Comparison of ENCODE assay signal across 6 cellular contexts in the genomic region with DNA sequence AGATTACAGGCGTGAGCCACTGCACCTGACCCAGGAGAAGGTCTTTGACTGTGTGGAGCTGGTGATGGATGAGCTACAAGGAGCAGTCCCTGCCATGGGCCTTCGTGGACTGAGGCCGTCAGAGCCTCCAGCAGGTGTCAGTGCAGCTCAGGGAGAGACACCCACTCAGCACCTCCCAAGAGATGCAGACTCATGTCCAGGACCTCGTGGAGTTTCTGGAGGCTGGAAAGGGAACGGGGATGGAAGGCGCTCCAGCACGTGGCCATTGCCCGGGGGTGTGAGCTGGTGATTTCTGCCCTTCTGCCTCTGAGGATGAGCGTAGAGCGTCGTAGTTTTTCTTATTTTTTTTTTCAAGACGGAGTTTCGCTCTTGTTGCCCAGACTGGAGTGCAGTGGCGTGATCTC. TPM values are rescaled to one million over a fixed set of nuclear protein-coding genes. Genes with fewer than 3 reads are reported as not detected.
A peak's percentile ranks its signal among the peaks of the same experiment; 100 is the strongest.
DNase-seq lines count a peak whose midpoint lies in the region; ATAC-seq, FAIRE-seq and TF ChIP-seq lines count a peak whose summit lies in the region.

No MANE protein-coding gene starts in this region.

- WGBS in H1 (ENCODE audit: extremely low coverage in 1 of 2, insufficient coverage in 1 of 2, insufficient read length in 1 of 2, insufficient replicate concordance in 2 of 2, low coverage in 1 of 2, low lambda C conversion rate in 2 of 2, missing lambda C conversion rate in 1 of 2), 2 experiments, result 64% methylated on average over 14 of the region's 14 CpGs; no CpG with 5 or more reads in 1 of the 2 experiments

- no peak overlapping the region for H2BK20ac ChIP-seq in H1 (ENCODE audit: low read length)

- H3K9ac ChIP-seq in H1 (replicated peaks in 1 of 4; ENCODE audit: extremely low read depth in 1 of 4, low read depth in 3 of 4, low read length in 3 of 4), result no peak overlapping the region

- CTCF ChIA-PET in H1 (lab: Charles Lee; ENCODE audit: partially characterized antibody), result interaction anchor here (0.6 to 3.0 kb wide), 39 partner anchors 10 to 318 kb away, joined by 3 to 21 read pairs (median 4); partner anchors contain the start of genes EXD3, NELFB, NOXA1 and NRARP

- no peak overlapping the region for H2AFZ ChIP-seq in H1 (ENCODE audit: low read length)

- no peak overlapping the region for H3K18ac ChIP-seq in H1 (ENCODE audit: extremely low read depth, low read length)

- H3K23ac ChIP-seq in H1 (ENCODE audit: insufficient read length), result no peak overlapping the region

- no peak for TF ChIP-seq POLR2A in H1 (IDR thresholded peaks at IDR 0.05; ENCODE audit: control extremely low read depth in 1 of 2, low read depth in 2 of 2, low read length in 2 of 2)

- H3K4me2 ChIP-seq in H1 (ENCODE audit: insufficient read depth in 1 of 2, low read depth in 2 of 2, low read length in 2 of 2), result no peak overlapping the region

- peak overlapping the region; percentile 89 for H3K27ac Mint-ChIP-seq in stimulated activated memory B cell treated with anti-CD40 and anti-IgM and Interleukin-4, amounts not matched to agents 10 μg/mL and 1 μg/mL and 100 μg/mL, for 72 hours

- H3K9me3 Mint-ChIP-seq in stimulated activated memory B cell treated with anti-CD40 and anti-IgM and Interleukin-4, amounts not matched to agents 10 μg/mL and 1 μg/mL and 100 μg/mL, for 72 hours, result peaks cover 3% of the 10 kb centered on the region

- TF ChIP-seq CTCF in GM10266 (IDR thresholded peaks at IDR 0.05; ENCODE audit: control insufficient read depth, insufficient read depth, low read depth, missing control alignments) (peak; percentile 41), H1 (IDR thresholded peaks at IDR 0.05; ENCODE audit: control extremely low read depth in 1 of 3, insufficient read depth in 1 of 3, low read depth in 1 of 3, low read length in 3 of 3) (peak; percentile 82 to 87 (median 84))

- ATAC-seq in stimulated activated memory B cell treated with anti-CD40 and anti-IgM and Interleukin-4, amounts not matched to agents 10 μg/mL and 1 μg/mL and 100 μg/mL, for 72 hours, result peak; percentile 42
- ATAC-seq in GM18907 (IDR thresholded peaks at IDR 0.05; ENCODE audit: unreplicated experiment), result no peak

- TF ChIP-seq RAD21 in H1 (IDR thresholded peaks at IDR 0.05 in 1 of 2, conservative IDR thresholded peaks at IDR 0.05 in 1 of 2; ENCODE audit: low read depth in 2 of 2, low read length in 2 of 2), result peak; percentile 91 to 92

- no peak for TF ChIP-seq EP300 in H1 (IDR thresholded peaks at IDR 0.05; ENCODE audit: borderline replicate concordance in 1 of 2, low read depth in 2 of 2, low read length in 2 of 2)

- H2BK120ac ChIP-seq in H1 (replicated peaks; ENCODE audit: low read depth, low read length), result no peak overlapping the region

- no peak overlapping the region for H3K4me3 ChIP-seq in H1 (ENCODE audit: extremely low read depth in 1 of 4, insufficient read depth in 2 of 4, low read depth in 3 of 4, low read length in 4 of 4)

- no peaks in the 10 kb centered on the region for H3K36me3 ChIP-seq in H1 (ENCODE audit: control insufficient read depth in 2 of 4, insufficient read depth in 4 of 4, low read length in 3 of 4)

- peaks cover 0 to under 1% (median 0%) of the 10 kb centered on the region in 4 experiments; a peak in 1 of 7 replicates for H3K4me1 ChIP-seq in H1 (replicated peaks in 1 of 4; ENCODE audit: control insufficient read depth in 3 of 4, insufficient read depth in 4 of 4, low read length in 3 of 4)

- peak overlapping the region; percentile 28 for H4K8ac ChIP-seq in H1 (ENCODE audit: extremely low read depth, insufficient read depth, low read length)

- no peaks in the 10 kb centered on the region for H3K36me3 Mint-ChIP-seq in stimulated activated memory B cell treated with anti-CD40 and anti-IgM and Interleukin-4, amounts not matched to agents 10 μg/mL and 1 μg/mL and 100 μg/mL, for 72 hours

- no peak overlapping the region for H2BK5ac ChIP-seq in H1 (ENCODE audit: low read depth, low read length)

- no peak overlapping the region for H2AK5ac ChIP-seq in H1 (ENCODE audit: low read depth, low read length)

- no peak for FAIRE-seq in H1 (lab: Jason Lieb, UNC)

- no peaks in the 10 kb centered on the region; a peak in 2 of 7 replicates for H3K27me3 ChIP-seq in H1 (replicated peaks in 1 of 4; ENCODE audit: control insufficient read depth in 3 of 4, extremely low read depth in 1 of 4, insufficient read depth in 3 of 4, low read length in 3 of 4)

- no peaks in the 10 kb centered on the region; the same call in 1 of the 2 replicates for H3K23me2 ChIP-seq in H1 (ENCODE audit: low read depth, low read length)

- H3K79me2 ChIP-seq in H1 (ENCODE audit: control insufficient read depth in 1 of 2, insufficient read depth in 2 of 2, low read length in 2 of 2), result no peaks in the 10 kb centered on the region

- no peaks in the 10 kb centered on the region for H3K27me3 Mint-ChIP-seq in stimulated activated memory B cell treated with anti-CD40 and anti-IgM and Interleukin-4, amounts not matched to agents 10 μg/mL and 1 μg/mL and 100 μg/mL, for 72 hours

- no peak overlapping the region for H4K5ac ChIP-seq in H1 (ENCODE audit: insufficient read length, low read depth, low read length)

- peak overlapping the region; percentile 15 for H3K4me3 Mint-ChIP-seq in stimulated activated memory B cell treated with anti-CD40 and anti-IgM and Interleukin-4, amounts not matched to agents 10 μg/mL and 1 μg/mL and 100 μg/mL, for 72 hours

- no peaks in the 10 kb centered on the region; the same call in 1 of the 2 replicates for H3K79me1 ChIP-seq in H1 (ENCODE audit: low read depth, low read length)

- DNase-seq in GM10266 (ENCODE audit: extremely low spot score) (peak; percentile 61), NCI-H2196 treated with DMSO at 0.1 percent for 48 hours (lab: John Stamatoyannopoulos, UW; ENCODE audit: unreplicated experiment) (peak; percentile 44), H1 (ENCODE audit: low read depth in 1 of 2, low spot score in 2 of 2) (peak in 1 of 2 experiments; percentile 68), posterior vena cava (ENCODE audit: low spot score) (no peak)

- H3K14ac ChIP-seq in H1 (ENCODE audit: insufficient read length), result no peak overlapping the region

- H3K4me1 Mint-ChIP-seq in stimulated activated memory B cell treated with anti-CD40 and anti-IgM and Interleukin-4, amounts not matched to agents 10 μg/mL and 1 μg/mL and 100 μg/mL, for 72 hours, result peaks cover 26% of the 10 kb centered on the region

- no peak overlapping the region for H3K56ac ChIP-seq in H1 (replicated peaks; ENCODE audit: insufficient read length, low read depth, low read length)

- H3K4ac ChIP-seq in H1 (replicated peaks; ENCODE audit: insufficient read length, low read depth, low read length), result no peak overlapping the region

- intact Hi-C loops in posterior vena cava (cut with DNase I), result no loop called here

- no peak overlapping the region for H2BK15ac ChIP-seq in H1 (ENCODE audit: low read length)

- no peak overlapping the region for H2BK12ac ChIP-seq in H1 (ENCODE audit: low read depth, low read length)

- H3K9me3 ChIP-seq in H1 (ENCODE audit: insufficient read depth in 2 of 2, low read depth in 1 of 2, low read length in 1 of 2), result no peaks in the 10 kb centered on the region; a peak in 1 of 4 replicates

- no peak overlapping the region for H4K91ac ChIP-seq in H1 (replicated peaks; ENCODE audit: insufficient read length, low read length)

- H4K20me1 ChIP-seq in H1 (replicated peaks in 1 of 2; ENCODE audit: control insufficient read depth in 1 of 2, insufficient read depth in 2 of 2, low read length in 2 of 2), result no peaks in the 10 kb centered on the region

- POLR2A ChIA-PET in H1 (lab: Charles Lee; ENCODE audit: partially characterized antibody), result interaction anchor here (0.5 to 1.6 kb wide), 5 partner anchors 10 to 30 kb away, joined by 3 to 12 read pairs (median 3); partner anchors contain the start of genes NRARP and TOR4A

- no peak overlapping the region for H3K27ac ChIP-seq in H1 (ENCODE audit: low read depth, low read length)

RNA-seq across cellular contexts. Expression of gene TOR4A, which starts 9.5 kb away (rescaled TPM):
- 9.2 and 9.3 TPM in 2 replicates for total RNA-seq in H1 (2021; fragmentation: NEBNext Ultra II Directional; extraction: Animal tissue kit (Norgen Biotek cat#: 25700))
- 8.4 and 11.4 TPM in 2 replicates for polyA plus RNA-seq in H1 (2011; rRNA removed)
- polyA plus RNA-seq in H1 (2011; cell fraction: cytosol; rRNA removed), result 6.6 TPM
- polyA plus RNA-seq in H1 (2011; cell fraction: nucleus; rRNA removed), result 11.1 TPM
- 3.5 to 6.6 TPM (median 5.8 TPM) in 4 replicates for polyA plus RNA-seq in H1 (2012, experiment 1 of 2)
- polyA plus RNA-seq in H1 (2012, experiment 2 of 2), result 5.1 TPM
- polyA plus RNA-seq in H1 (2013, experiment 1 of 2), result 12.1 TPM
- 12.3 TPM for polyA plus RNA-seq in H1 (2013, experiment 2 of 2)
- 2.7 TPM in 2 replicates for polyA minus RNA-seq in H1 (2011; rRNA and poly(A)+ RNA removed)
- polyA minus RNA-seq in H1 (2011; cell fraction: cytosol; rRNA and poly(A)+ RNA removed), result 10.6 TPM
- polyA minus RNA-seq in H1 (2011; cell fraction: nucleus; rRNA and poly(A)+ RNA removed), result 9.7 TPM
- 1 to 10 TPM; 5.3 to 7.0 TPM for total RNA-seq in posterior vena cava

RNA-seq across cellular contexts. Expression of gene NRARP, which starts 15.1 kb away (rescaled TPM):
- 35.4 and 37.2 TPM in 2 replicates for total RNA-seq in H1 (2021; fragmentation: NEBNext Ultra II Directional; extraction: Animal tissue kit (Norgen Biotek cat#: 25700))
- 32.5 and 52.0 TPM in 2 replicates for polyA plus RNA-seq in H1 (2011; rRNA removed)
- polyA plus RNA-seq in H1 (2011; cell fraction: cytosol; rRNA removed), result 27.2 TPM
- 23.8 TPM for polyA plus RNA-seq in H1 (2011; cell fraction: nucleus; rRNA removed)
- 13.6 to 21.0 TPM (median 17.4 TPM) in 4 replicates for polyA plus RNA-seq in H1 (2012, experiment 1 of 2)
- polyA plus RNA-seq in H1 (2012, experiment 2 of 2), result 10.2 TPM
- 18.6 TPM for polyA plus RNA-seq in H1 (2013, experiment 1 of 2)
- polyA plus RNA-seq in H1 (2013, experiment 2 of 2), result 18.9 TPM
- polyA minus RNA-seq in H1 (2011; rRNA and poly(A)+ RNA removed), result 4.4 and 6.2 TPM in 2 replicates
- polyA minus RNA-seq in H1 (2011; cell fraction: cytosol; rRNA and poly(A)+ RNA removed), result 23.5 TPM
- polyA minus RNA-seq in H1 (2011; cell fraction: nucleus; rRNA and poly(A)+ RNA removed), result 36.3 TPM
- total RNA-seq in posterior vena cava, result 1 to 10 TPM; 5.6 to 9.0 TPM

RNA-seq across cellular contexts. Expression of gene NELFB, which starts 31.9 kb away (rescaled TPM):
- 70.8 and 78.0 TPM in 2 replicates for total RNA-seq in H1 (2021; fragmentation: NEBNext Ultra II Directional; extraction: Animal tissue kit (Norgen Biotek cat#: 25700))
- polyA plus RNA-seq in H1 (2011; rRNA removed), result 57.6 and 86.5 TPM in 2 replicates
- polyA plus RNA-seq in H1 (2011; cell fraction: cytosol; rRNA removed), result 76.0 TPM
- 88.6 TPM for polyA plus RNA-seq in H1 (2011; cell fraction: nucleus; rRNA removed)
- 60.2 to 87.1 TPM (median 80.4 TPM) in 4 replicates for polyA plus RNA-seq in H1 (2012, experiment 1 of 2)
- polyA plus RNA-seq in H1 (2012, experiment 2 of 2), result 79.8 TPM
- 37.9 TPM for polyA plus RNA-seq in H1 (2013, experiment 1 of 2)
- polyA plus RNA-seq in H1 (2013, experiment 2 of 2), result 37.5 TPM
- polyA minus RNA-seq in H1 (2011; rRNA and poly(A)+ RNA removed), result 38.7 and 47.9 TPM in 2 replicates
- 49.8 TPM for polyA minus RNA-seq in H1 (2011; cell fraction: cytosol; rRNA and poly(A)+ RNA removed)
- polyA minus RNA-seq in H1 (2011; cell fraction: nucleus; rRNA and poly(A)+ RNA removed), result 27.2 TPM
- 10 to 100 TPM; 33.3 to 36.7 TPM for total RNA-seq in posterior vena cava

RNA-seq across cellular contexts. Expression of gene STPG3, which starts 35.9 kb away (rescaled TPM):
- total RNA-seq in H1 (2021; fragmentation: NEBNext Ultra II Directional; extraction: Animal tissue kit (Norgen Biotek cat#: 25700)), result not detected in 2 replicates
- polyA plus RNA-seq in H1 (2011; rRNA removed), result 0.14 TPM in 1 of 2 replicates, not detected in the other
- not detected for polyA plus RNA-seq in H1 (2011; cell fraction: cytosol; rRNA removed)
- polyA plus RNA-seq in H1 (2011; cell fraction: nucleus; rRNA removed), result 0.43 TPM
- polyA plus RNA-seq in H1 (2012, experiment 1 of 2), result 0.42 to 0.67 TPM (median 0.61 TPM) in 3 of 4 replicates, not detected in the other
- 0.30 TPM for polyA plus RNA-seq in H1 (2012, experiment 2 of 2)
- 0.06 TPM for polyA plus RNA-seq in H1 (2013, experiment 1 of 2)
- polyA plus RNA-seq in H1 (2013, experiment 2 of 2), result not detected
- not detected in 2 replicates for polyA minus RNA-seq in H1 (2011; rRNA and poly(A)+ RNA removed)
- polyA minus RNA-seq in H1 (2011; cell fraction: cytosol; rRNA and poly(A)+ RNA removed), result not detected
- not detected for polyA minus RNA-seq in H1 (2011; cell fraction: nucleus; rRNA and poly(A)+ RNA removed)
- total RNA-seq in posterior vena cava, result not detected

RNA-seq across cellular contexts. Expression of gene TUBB4B, which starts 45.9 kb away (rescaled TPM):
- total RNA-seq in H1 (2021; fragmentation: NEBNext Ultra II Directional; extraction: Animal tissue kit (Norgen Biotek cat#: 25700)), result 307 and 311 TPM in 2 replicates
- 280 and 342 TPM in 2 replicates for polyA plus RNA-seq in H1 (2011; rRNA removed)
- polyA plus RNA-seq in H1 (2011; cell fraction: cytosol; rRNA removed), result 348 TPM
- 340 TPM for polyA plus RNA-seq in H1 (2011; cell fraction: nucleus; rRNA removed)
- polyA plus RNA-seq in H1 (2012, experiment 1 of 2), result 226 to 351 TPM (median 341 TPM) in 4 replicates
- polyA plus RNA-seq in H1 (2012, experiment 2 of 2), result 349 TPM
- 214 TPM for polyA plus RNA-seq in H1 (2013, experiment 1 of 2)
- polyA plus RNA-seq in H1 (2013, experiment 2 of 2), result 205 TPM
- polyA minus RNA-seq in H1 (2011; rRNA and poly(A)+ RNA removed), result 150 and 158 TPM in 2 replicates
- 145 TPM for polyA minus RNA-seq in H1 (2011; cell fraction: cytosol; rRNA and poly(A)+ RNA removed)
- 92.9 TPM for polyA minus RNA-seq in H1 (2011; cell fraction: nucleus; rRNA and poly(A)+ RNA removed)
- total RNA-seq in posterior vena cava, result 100 to 1,000 TPM; 178 to 185 TPM
